ENCODE assay signal across 8 cellular contexts in genomic region chr20:33561981-33562601, GRCh38.
DNase-seq lines count a peak whose midpoint lies in the region; ATAC-seq and TF ChIP-seq lines count a peak whose summit lies in the region.

No MANE protein-coding gene starts in this region.

- no peaks in the 10 kb centered on the region for H3K27me3 ChIP-seq in MG63
- no peaks in the 10 kb centered on the region for H3K27me3 ChIP-seq in fibroblast of lung (ENCODE audit: control insufficient read depth, insufficient read depth, low read length)
- no peaks in the 10 kb centered on the region for H3K27me3 ChIP-seq in neural progenitor cell

- POLR2A ChIA-PET in AG04449 (lab: Yijun Ruan, JAX) = interaction anchor here (0.7 to 1.4 kb wide), 2 partner anchors 16 to 61 kb away, joined by 3 to 6 read pairs; no protein-coding TSS in a partner anchor

- no peaks in the 10 kb centered on the region for H3K9me3 Mint-ChIP-seq in neural progenitor cell
- H3K9me3 Mint-ChIP-seq in activated T-cell treated with anti-CD3 and anti-CD28 coated beads, Interleukin-2, amount 50 U/mL, for 4 hours = no peaks in the 10 kb centered on the region

- no peaks in the 10 kb centered on the region for H4K20me1 ChIP-seq in fibroblast of lung (ENCODE audit: control insufficient read depth, extremely low read depth, insufficient read depth, low read length)
- no peaks in the 10 kb centered on the region for H4K20me1 ChIP-seq in neural progenitor cell (ENCODE audit: low read depth)

- no peaks in the 10 kb centered on the region for H3F3A ChIP-seq in neural progenitor cell (ENCODE audit: low read depth)

- no peaks in the 10 kb centered on the region for H3K27me3 Mint-ChIP-seq in neural progenitor cell (ENCODE audit: insufficient read depth, low read depth)
- H3K27me3 Mint-ChIP-seq in activated T-cell treated with anti-CD3 and anti-CD28 coated beads, Interleukin-2, amount 50 U/mL, for 4 hours (ENCODE audit: low read depth) = no peaks in the 10 kb centered on the region

- CTCF ChIA-PET in AG04449 (lab: Yijun Ruan, JAX) = interaction anchor here (0.6 to 1.3 kb wide), 5 partner anchors 12 to 91 kb away, joined by 3 to 4 read pairs (median 4); partner anchors contain the start of gene CBFA2T2

- no peak overlapping the region for H3K27ac Mint-ChIP-seq in neural progenitor cell

- no peak overlapping the region for H3K4me3 ChIP-seq in AG04449 (ENCODE audit: low read depth, low read length)
- H3K4me3 ChIP-seq in MG63 = no peak overlapping the region
- H3K4me3 ChIP-seq in fibroblast of lung (replicated peaks in 1 of 4; ENCODE audit: control extremely low read depth in 1 of 4, insufficient read depth in 1 of 4, low read depth in 3 of 4, low read length in 4 of 4) = peak overlapping the region in 2 of 4 experiments; percentile 6 to 35
- H3K4me3 ChIP-seq in neural progenitor cell = no peak overlapping the region

- peaks cover 8% of the 10 kb centered on the region for H3K4me1 Mint-ChIP-seq in neural progenitor cell
- peaks cover 3% of the 10 kb centered on the region for H3K4me1 Mint-ChIP-seq in activated T-cell treated with anti-CD3 and anti-CD28 coated beads, Interleukin-2, amount 50 U/mL, for 4 hours (ENCODE audit: low read depth)

- H3K79me2 ChIP-seq in fibroblast of lung (ENCODE audit: control insufficient read depth, insufficient read depth, low read length) = no peaks in the 10 kb centered on the region
- H3K79me2 ChIP-seq in neural progenitor cell (ENCODE audit: low read depth) = no peaks in the 10 kb centered on the region

- H3K4me2 ChIP-seq in fibroblast of lung (ENCODE audit: extremely low read depth, insufficient read depth, low read length) (peak overlapping the region; percentile 65), neural progenitor cell (no peak overlapping the region)

- H3K9me3 ChIP-seq in MG63 = no peaks in the 10 kb centered on the region
- H3K9me3 ChIP-seq in fibroblast of lung (ENCODE audit: control insufficient read depth, insufficient read depth, low read depth, low read length) = no peaks in the 10 kb centered on the region
- H3K9me3 ChIP-seq in neural progenitor cell (ENCODE audit: low read depth) = no peaks in the 10 kb centered on the region

- no peaks in the 10 kb centered on the region for H3K36me3 ChIP-seq in MG63
- no peaks in the 10 kb centered on the region for H3K36me3 ChIP-seq in fibroblast of lung (ENCODE audit: control insufficient read depth, insufficient read depth, low read length)
- H3K36me3 ChIP-seq in neural progenitor cell = no peaks in the 10 kb centered on the region

- H3K4me1 ChIP-seq in fibroblast of lung (ENCODE audit: control insufficient read depth, extremely low read depth, insufficient read depth, low read length) (peaks cover 2% of the 10 kb centered on the region), neural progenitor cell (no peaks in the 10 kb centered on the region)

- no peak overlapping the region for H2AFZ ChIP-seq in fibroblast of lung (ENCODE audit: low read length)
- H2AFZ ChIP-seq in neural progenitor cell (replicated peaks) = no peak overlapping the region

- no peak for TF ChIP-seq CTCF in AG04449 (IDR thresholded peaks at IDR 0.05; ENCODE audit: insufficient read depth, low read length, missing control alignments)
- no peak for TF ChIP-seq CTCF in fibroblast of lung (conservative IDR thresholded peaks at IDR 0.05 in 1 of 2, IDR thresholded peaks at IDR 0.05 in 1 of 2; ENCODE audit: low read depth in 1 of 2, low read length in 2 of 2)
- no peak for TF ChIP-seq CTCF in neural progenitor cell (IDR thresholded peaks at IDR 0.05)

- peaks cover 7% of the 10 kb centered on the region for H3K36me3 Mint-ChIP-seq in neural progenitor cell
- H3K36me3 Mint-ChIP-seq in activated T-cell treated with anti-CD3 and anti-CD28 coated beads, Interleukin-2, amount 50 U/mL, for 4 hours (ENCODE audit: insufficient read depth) = peaks cover 8% of the 10 kb centered on the region

- DNase-seq in AG04449 (ENCODE audit: low read depth, low spot score) (peak; percentile 42), MG63 (peak; percentile 86), SHP77 treated with DMSO at 0.1 percent for 48 hours (lab: John Stamatoyannopoulos, UW) (peak; percentile 93), fibroblast of lung (ENCODE audit: low read depth in 2 of 2) (peak; percentile 91), neural progenitor cell (ENCODE audit: low spot score) (peak; percentile 22)
- no peak for DNase-seq in activated T-cell treated with anti-CD3 and anti-CD28 coated beads, Interleukin-2, amount 50 U/mL, for 4 hours

- H3K9ac ChIP-seq in fibroblast of lung (ENCODE audit: insufficient read depth, low read length) (no peak overlapping the region), neural progenitor cell (no peak overlapping the region)

- peak overlapping the region; percentile 71 for H3K4me3 Mint-ChIP-seq in neural progenitor cell
- H3K4me3 Mint-ChIP-seq in activated T-cell treated with anti-CD3 and anti-CD28 coated beads, Interleukin-2, amount 50 U/mL, for 4 hours = no peak overlapping the region

- ATAC-seq in HG03196 (IDR thresholded peaks at IDR 0.05; ENCODE audit: unreplicated experiment) (no peak), HG02759 (IDR thresholded peaks at IDR 0.05; ENCODE audit: unreplicated experiment) (no peak)
- ATAC-seq in activated T-cell treated with anti-CD3 and anti-CD28 coated beads, Interleukin-2, amount 50 U/mL, for 4 hours = no peak

- H3K27ac ChIP-seq in fibroblast of lung (ENCODE audit: insufficient read depth, low read length) = peak overlapping the region; percentile 17
- H3K27ac ChIP-seq in neural progenitor cell = no peak overlapping the region
